In the genomic region with DNA sequence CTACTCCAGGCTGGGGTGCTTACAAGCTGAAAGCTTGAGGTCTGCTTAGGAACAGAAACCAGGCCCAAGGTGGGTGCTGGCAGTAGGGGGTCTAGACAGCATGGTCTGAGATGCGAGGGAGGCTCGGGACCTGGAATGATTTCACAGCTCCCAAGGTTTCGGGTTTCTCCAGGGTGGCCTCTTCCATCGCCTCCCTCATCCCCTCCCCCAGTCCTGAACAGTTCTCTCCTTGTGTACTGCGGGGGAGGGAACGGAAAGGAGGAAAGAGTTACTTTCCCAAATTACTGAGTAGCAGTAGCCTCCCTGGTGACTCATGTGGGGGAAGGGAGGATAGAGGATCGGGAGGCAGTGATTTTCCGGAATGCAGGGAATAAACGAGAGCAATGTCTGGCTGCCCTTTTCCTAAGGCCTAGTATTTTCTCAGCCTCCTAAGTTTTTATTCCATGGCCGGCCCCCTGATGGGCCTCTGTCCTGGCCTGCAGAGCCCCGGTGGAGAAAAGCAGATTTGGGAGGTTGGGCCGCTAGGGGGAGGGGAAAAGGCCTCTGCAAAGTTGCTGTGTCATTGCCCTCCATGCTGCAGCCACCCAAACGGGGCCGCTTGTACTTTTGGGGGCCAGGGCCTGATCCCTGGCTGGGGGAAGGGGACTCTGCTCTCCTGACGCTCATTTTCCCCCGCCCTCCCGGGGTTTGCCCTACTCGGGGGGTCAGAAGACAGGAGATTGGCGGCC, we compare ENCODE assay signal across 9 cellular contexts. TPM values are rescaled to one million over a fixed set of nuclear protein-coding genes. Genes with fewer than 3 reads are reported as not detected.
DNase-seq lines count a peak whose midpoint lies in the region; ATAC-seq and TF ChIP-seq lines count a peak whose summit lies in the region.
"Had no signal": no experiment of that assay in that cellular context is flagged by ENCODE, and none has a peak within 500 bp of the region (broad histone marks: within the 10 kb centered on the region; RNA-seq: fewer than 3 reads in every experiment).

No MANE protein-coding gene starts in this region.

- H3K9me3 ChIP-seq in thymus (ENCODE audit: control insufficient read depth): no peaks in the 10 kb centered on the region

- WGBS in thymus: under 1% methylated on average over 19 of the region's 19 CpGs

- DNase-seq in COR-L47 (lab: John Stamatoyannopoulos, UW) (peak; percentile 75), RPMI7951 (ENCODE audit: low read depth) (peak; percentile 98), foreskin keratinocyte (peak; percentile 89 to 95), nucleus accumbens (lab: John Stamatoyannopoulos, UW) (peak in 50 of 56 donors; percentile 19 to 89 (median 68)), GM19240 (ENCODE audit: insufficient read length, low spot score) (no peak)
- DNase-seq in activated effector memory CD4-positive, alpha-beta T cell treated with anti-CD3 and anti-CD28 coated beads, Interleukin-2, amount 50 U/mL, for 16 hours: peak; percentile 90

- TF ChIP-seq RAD21 in Ishikawa (IDR thresholded peaks at IDR 0.05; ENCODE audit: low read depth): no peak

- peak overlapping the region; percentile 100 for H3K27ac ChIP-seq in foreskin keratinocyte
- peak overlapping the region; percentile 98 for H3K27ac ChIP-seq in thymus (ENCODE audit: low read depth)

- H3K27me3 ChIP-seq in foreskin keratinocyte: no peaks in the 10 kb centered on the region
- no peaks in the 10 kb centered on the region for H3K27me3 ChIP-seq in thymus (ENCODE audit: control insufficient read depth, insufficient read depth)

- H3K36me3 ChIP-seq in thymus (ENCODE audit: control insufficient read depth, insufficient read depth): peaks cover 11% of the 10 kb centered on the region

- TF ChIP-seq EP300 in Ishikawa (IDR thresholded peaks at IDR 0.05; ENCODE audit: borderline replicate concordance): no peak

- TF ChIP-seq CTCF in foreskin keratinocyte (conservative IDR thresholded peaks at IDR 0.05): peak; percentile 33

- H3K4me1 ChIP-seq in foreskin keratinocyte: no peaks in the 10 kb centered on the region
- peaks cover 8% of the 10 kb centered on the region for H3K4me1 ChIP-seq in thymus (ENCODE audit: control insufficient read depth, insufficient read depth, low read length)

- peak; percentile 34 for ATAC-seq in foreskin keratinocyte

- H3K4me3 ChIP-seq in thymus (ENCODE audit: low read length): peak overlapping the region; percentile 87

TF ChIP-seq in Ishikawa, 13 proteins besides CTCF, POLR2A, EP300 and RAD21:
- TF ChIP-seq CEBPB (IDR thresholded peaks at IDR 0.05): no peak
- peak; percentile 28; the same call in 1 of the 2 replicates for TF ChIP-seq ZBTB7A (IDR thresholded peaks at IDR 0.05; ENCODE audit: low read depth)
- TF ChIP-seq TCF12 (IDR thresholded peaks at IDR 0.05; ENCODE audit: low read depth): peak; percentile 47; the same call in 1 of the 2 replicates

RNA-seq across cellular contexts. Expression of a gene that starts 1.5 kb away (rescaled TPM):
- 77.5 and 82.1 TPM in 2 replicates for total RNA-seq in RPMI7951 (2014; rRNA removed; shearing (Covaris generic))
- total RNA-seq in foreskin keratinocyte: 134 and 136 TPM in 2 replicates
- 77.9 and 79.2 TPM in 2 replicates for polyA plus RNA-seq in foreskin keratinocyte
- polyA plus RNA-seq in thymus: 119 TPM

RNA-seq across cellular contexts. Expression of a gene that starts 17.0 kb away (rescaled TPM):
- 10.1 and 10.9 TPM in 2 replicates for total RNA-seq in RPMI7951 (2014; rRNA removed; shearing (Covaris generic))
- total RNA-seq in foreskin keratinocyte: 1.3 and 4.4 TPM in 2 replicates
- polyA plus RNA-seq in foreskin keratinocyte: 1.8 and 7.7 TPM in 2 replicates
- 161 TPM for polyA plus RNA-seq in thymus

RNA-seq across cellular contexts. Expression of a gene that starts 29.0 kb away (rescaled TPM):
- 2.5 and 3.1 TPM in 2 replicates for total RNA-seq in RPMI7951 (2014; rRNA removed; shearing (Covaris generic))
- 0.92 TPM in 1 of 2 replicates, not detected in the other for total RNA-seq in foreskin keratinocyte
- polyA plus RNA-seq in foreskin keratinocyte: 0.90 TPM in 1 of 2 replicates, not detected in the other
- 71.0 TPM for polyA plus RNA-seq in thymus

RNA-seq across cellular contexts. Expression of a gene that starts 39.5 kb away (rescaled TPM):
- under 0.01 TPM in 1 of 2 replicates, not detected in the other for total RNA-seq in RPMI7951 (2014; rRNA removed; shearing (Covaris generic))
- total RNA-seq in foreskin keratinocyte: not detected in 2 replicates
- polyA plus RNA-seq in foreskin keratinocyte (not detected in 2 replicates), thymus (27.9 TPM)
- total RNA-seq: pulmonary artery endothelial cell had no signal
